Comparison of ENCODE assay signal across 8 cellular contexts in genomic region chr20:62980970-62981369, GRCh38. TPM values are rescaled to one million over a fixed set of nuclear protein-coding genes. Genes with fewer than 3 reads are reported as not detected.
DNase-seq lines count a peak whose midpoint lies in the region; ATAC-seq and TF ChIP-seq lines count a peak whose summit lies in the region.

No MANE protein-coding gene starts in this region.

- intact Hi-C loops in CD4-positive, alpha-beta T cell (cut with DNase I, micrococcal nuclease), result no loop called here
- intact Hi-C loops in Right ventricle myocardium inferior (cut with DNase I), result no loop called here

- peaks cover 44% of the 10 kb centered on the region for H3K4me1 Mint-ChIP-seq in CD4-positive, alpha-beta T cell (ENCODE audit: low read depth)

- peak in 9 of 10 experiments; percentile 28 to 72 (median 50) for DNase-seq in CD4-positive, alpha-beta T cell
- DNase-seq in NAMALWA (ENCODE audit: low spot score) (peak; percentile 51), epithelial cell of esophagus (ENCODE audit: low read depth) (peak; percentile 29), SIG-M5 (lab: John Stamatoyannopoulos, UW) (no peak), Right ventricle myocardium inferior (ENCODE audit: missing footprints) (no peak)

- peak; percentile 30 for ATAC-seq in CD4-positive, alpha-beta T cell (ENCODE audit: poor library complexity)
- ATAC-seq in HG03457 (IDR thresholded peaks at IDR 0.05; ENCODE audit: unreplicated experiment), result no peak
- no peak for ATAC-seq in Right ventricle myocardium inferior
- no peak for ATAC-seq in activated CD4-positive, CD25-positive, alpha-beta regulatory T cell treated with anti-CD3 and anti-CD28 coated beads, Interleukin-2, amount 50 U/mL, for 24 hours

- no peak overlapping the region for H3K27ac ChIP-seq in CD4-positive, alpha-beta T cell (ENCODE audit: low read depth, low read length)
- peak overlapping the region; percentile 40; the same call in 1 of the 2 replicates for H3K27ac ChIP-seq in VCaP

- no peak overlapping the region for H3K4me3 ChIP-seq in epithelial cell of esophagus (ENCODE audit: low read length)

- H3K27me3 ChIP-seq in CD4-positive, alpha-beta T cell (ENCODE audit: control insufficient read depth, insufficient read depth, low read length), result peaks cover 37% of the 10 kb centered on the region

- CTCF ChIA-PET in CD4-positive, alpha-beta T cell (lab: Charles Lee), result interaction anchor here (0.8 to 3.9 kb wide), 5 partner anchors 8 to 173 kb away, joined by 3 to 23 read pairs (median 3); no protein-coding TSS in a partner anchor

- no peak overlapping the region for H3K4me3 Mint-ChIP-seq in CD4-positive, alpha-beta T cell

- H3K9me3 Mint-ChIP-seq in CD4-positive, alpha-beta T cell, result no peaks in the 10 kb centered on the region

- POLR2A ChIA-PET in CD4-positive, alpha-beta T cell (lab: Charles Lee), result no interaction called here

- peaks cover 60% of the 10 kb centered on the region for H3K27me3 Mint-ChIP-seq in CD4-positive, alpha-beta T cell

- H3K9me3 ChIP-seq in CD4-positive, alpha-beta T cell (ENCODE audit: control insufficient read depth, low read length), result no peaks in the 10 kb centered on the region

- no peaks in the 10 kb centered on the region for H3K36me3 Mint-ChIP-seq in CD4-positive, alpha-beta T cell (ENCODE audit: low read depth)

- H3K27ac Mint-ChIP-seq in CD4-positive, alpha-beta T cell, result no peak overlapping the region

- TF ChIP-seq CTCF in CD4-positive, alpha-beta T cell (IDR thresholded peaks at IDR 0.05), result no peak
- 0 out of 2 replicates have a peak, but pooled peaks have one; percentile 22 for TF ChIP-seq CTCF in VCaP (conservative IDR thresholded peaks at IDR 0.05)
- TF ChIP-seq CTCF in epithelial cell of esophagus (IDR thresholded peaks at IDR 0.05; ENCODE audit: insufficient read depth, low read depth, low read length, missing control alignments), result no peak

RNA-seq across cellular contexts. Expression of gene BHLHE23, which starts 25.8 kb away (rescaled TPM):
- not detected for total RNA-seq in CD4-positive, alpha-beta T cell
- total RNA-seq in Right ventricle myocardium inferior, result not detected

RNA-seq across cellular contexts. Expression of gene SLC17A9, which starts 28.5 kb away (rescaled TPM):
- 1 to 10 TPM; 3.5 to 5.5 TPM for total RNA-seq in CD4-positive, alpha-beta T cell
- 0.41 TPM for total RNA-seq in Right ventricle myocardium inferior

RNA-seq across cellular contexts. Expression of gene GID8, which starts 43.0 kb away (rescaled TPM):
- 10 to 100 TPM; 39.6 to 46.1 TPM for total RNA-seq in CD4-positive, alpha-beta T cell
- total RNA-seq in Right ventricle myocardium inferior, result 16.1 TPM

RNA-seq across cellular contexts. Expression of gene DIDO1, which starts 54.7 kb away (rescaled TPM):
- 10 to 100 TPM; 51.9 to 54.3 TPM for total RNA-seq in CD4-positive, alpha-beta T cell
- total RNA-seq in Right ventricle myocardium inferior, result 33.5 TPM

Comparison
In these comparisons a context has a peak if more than half of its experiments do, and no peak if none do; other contexts are left out.
1. DNase-seq: peak in CD4-positive, alpha-beta T cell (9 of 10), NAMALWA (single experiment) and epithelial cell of esophagus (single experiment); none in SIG-M5 (single experiment) and Right ventricle myocardium inferior (single experiment).